33 cellular contexts compared by ENCODE assay signal in the genomic region with DNA sequence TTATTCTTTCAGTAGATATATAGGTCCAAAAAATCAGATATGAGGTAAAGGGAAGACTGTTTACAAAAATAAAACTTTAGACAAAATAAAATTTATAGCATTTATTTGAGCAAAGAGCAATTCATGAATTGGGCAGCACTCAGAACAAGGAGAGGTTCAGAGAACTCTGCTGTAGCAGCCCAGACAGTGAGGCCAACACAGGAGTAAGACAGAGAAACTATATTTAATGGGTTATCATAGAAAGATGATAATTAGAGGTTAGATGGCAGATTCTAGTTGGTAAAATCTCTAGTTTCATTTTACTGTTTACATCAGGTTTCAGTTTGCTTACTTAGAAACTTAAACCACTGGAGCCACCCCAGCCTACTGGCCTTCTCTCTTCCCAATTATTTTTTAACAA.
"Had no signal": no experiment of that assay in that cellular context is flagged by ENCODE, and none has a peak within 500 bp of the region (broad histone marks: within the 10 kb centered on the region; RNA-seq: fewer than 3 reads in every experiment).

No MANE protein-coding gene starts in this region.

- H3K4me3 ChIP-seq: SJCRH30, SK-N-MC had no signal

- DNase-seq: activated B cell treated with CpG ODN at 0.5 μM for 24 hours; activated CD4-positive, alpha-beta memory T cell treated with anti-CD3 and anti-CD28 coated beads for 36 hours; activated CD4-positive, alpha-beta T cell treated with anti-CD3 and anti-CD28 coated beads for 4 hours; activated CD4-positive, alpha-beta T cell treated with anti-CD3 and anti-CD28 coated beads, Interleukin-2, amount 50 U/mL, for 1 hour; activated CD4-positive, CD25-positive, alpha-beta regulatory T cell treated with anti-CD3 and anti-CD28 coated beads, Interleukin-2, amount 50 U/mL, for 72 hours; activated CD8-positive, alpha-beta memory T cell treated with anti-CD3 and anti-CD28 coated beads, Interleukin-2, amount 50 U/mL, for 4 hours; activated gamma-delta T cell treated with Interleukin-2 at 50 U/mL for 16 hours; activated naive CD4-positive, alpha-beta T cell treated with anti-CD3 and anti-CD28 coated beads, Interleukin-2, amount 10 ng/mL, durations not matched to agents 7 days and 5 days; activated naive CD8-positive, alpha-beta T cell treated with anti-CD3 and anti-CD28 coated beads for 36 hours; activated T-cell treated with anti-CD3 and anti-CD28 coated beads for 4 hours; activated T-cell treated with anti-CD3 and anti-CD28 coated beads, Interleukin-2, amount 50 U/mL, for 4 hours; amniotic stem cell; aorta; brain microvascular endothelial cell; central memory CD4-positive, alpha-beta T cell; KG1; NCI-H1092 treated with DMSO at 0.1 percent for 48 hours; NCI-H1417; NCI-H146; NCI-H187; NCI-H2029 treated with DMSO at 0.1 percent for 48 hours; NCI-H2107; NCI-H2171; NCI-H510A; NCI-H526; NCI-H748 treated with DMSO at 0.1 percent for 48 hours; SHP77; SJCRH30; T-helper 9 cell had no signal

- H3K4me1 ChIP-seq: SJCRH30 had no signal

- H3K27me3 ChIP-seq: brain microvascular endothelial cell had no signal

- H3K9me3 ChIP-seq: SJCRH30 had no signal

- H3K27me3 Mint-ChIP-seq: activated B cell treated with CpG ODN at 0.5 μM for 24 hours; activated CD4-positive, alpha-beta memory T cell treated with anti-CD3 and anti-CD28 coated beads for 36 hours; activated naive CD4-positive, alpha-beta T cell treated with anti-CD3 and anti-CD28 coated beads, Interleukin-2, amount 10 ng/mL, durations not matched to agents 7 days and 5 days; activated naive CD8-positive, alpha-beta T cell treated with anti-CD3 and anti-CD28 coated beads for 36 hours had no signal

- ATAC-seq: activated T-cell treated with anti-CD3 and anti-CD28 coated beads, Interleukin-2, amount 50 U/mL, for 4 hours; Panc1 had no signal

- H3K36me3 ChIP-seq: brain microvascular endothelial cell, SJCRH30 had no signal

- H3K27ac Mint-ChIP-seq: activated CD4-positive, alpha-beta memory T cell treated with anti-CD3 and anti-CD28 coated beads for 36 hours; activated naive CD4-positive, alpha-beta T cell treated with anti-CD3 and anti-CD28 coated beads, Interleukin-2, amount 10 ng/mL, durations not matched to agents 7 days and 5 days; activated T-helper 1 cell treated with anti-CD3 and anti-CD28 coated beads, Interleukin-12 subunit alpha, Interleukin-12 subunit beta, Interleukin-2, Interleukin-4 antibody, amounts not matched to agents 30 ng/mL and 10 ng/mL and 1 ng/mL, durations not matched to agents 14 hours and 24 hours and 36 hours had no signal

- H3K4me3 Mint-ChIP-seq: activated B cell treated with CpG ODN at 0.5 μM for 24 hours; activated CD4-positive, alpha-beta memory T cell treated with anti-CD3 and anti-CD28 coated beads for 36 hours; activated naive CD4-positive, alpha-beta T cell treated with anti-CD3 and anti-CD28 coated beads, Interleukin-2, amount 10 ng/mL, durations not matched to agents 7 days and 5 days; activated naive CD8-positive, alpha-beta T cell treated with anti-CD3 and anti-CD28 coated beads for 36 hours; activated T-cell treated with anti-CD3 and anti-CD28 coated beads, Interleukin-2, amount 50 U/mL, for 4 hours; activated T-helper 1 cell treated with anti-CD3 and anti-CD28 coated beads, Interleukin-12 subunit alpha, Interleukin-12 subunit beta, Interleukin-2, Interleukin-4 antibody, amounts not matched to agents 30 ng/mL and 10 ng/mL and 1 ng/mL, durations not matched to agents 14 hours and 24 hours and 36 hours had no signal

- H3K27ac ChIP-seq: brain microvascular endothelial cell, SJCRH30, SK-N-MC, VCaP had no signal

- H3K9me3 Mint-ChIP-seq: activated B cell treated with CpG ODN at 0.5 μM for 24 hours had no signal
